In the genomic region with DNA sequence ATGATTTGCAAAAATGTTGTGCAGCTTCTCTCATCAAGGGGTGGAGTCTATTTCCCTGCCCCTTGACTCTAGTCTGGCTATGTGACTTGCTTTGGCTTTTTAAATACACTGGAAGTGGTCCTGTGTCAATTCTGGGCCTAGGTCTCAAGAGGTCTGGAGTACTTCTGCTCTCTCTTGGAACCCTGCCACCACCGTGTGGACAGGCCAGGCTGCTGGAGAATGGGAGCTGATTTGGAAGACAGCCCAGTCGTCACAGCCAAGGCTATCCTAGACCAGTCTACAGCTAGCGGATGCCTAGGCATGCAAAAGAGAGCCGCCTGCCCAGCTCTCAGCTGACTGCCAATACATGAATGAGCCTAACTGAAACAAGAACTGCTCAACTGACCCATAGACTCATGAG, we compare ENCODE assay signal across 9 cellular contexts. TPM values are rescaled to one million over a fixed set of nuclear protein-coding genes. Genes with fewer than 3 reads are reported as not detected.
DNase-seq lines count a peak whose midpoint lies in the region; ATAC-seq and TF ChIP-seq lines count a peak whose summit lies in the region.
"Had no signal": no experiment of that assay in that cellular context is flagged by ENCODE, and none has a peak within 500 bp of the region (broad histone marks: within the 10 kb centered on the region; RNA-seq: fewer than 3 reads in every experiment).

No MANE protein-coding gene starts in this region.

- 24 to 30% methylated on average over 4 of the region's 4 CpGs for WGBS in testis, 2 donors

- no peak overlapping the region for H3K4me3 ChIP-seq in cardiac fibroblast (replicated peaks in 1 of 2; ENCODE audit: low read depth in 2 of 2, low read length in 2 of 2)
- no peak overlapping the region for H3K4me3 ChIP-seq in testis

- intact Hi-C loops in testis (cut with DNase I; ENCODE audit: low total_unique reads) = no loop called here

- no peaks in the 10 kb centered on the region for H3K9me3 ChIP-seq in testis

- no peak for TF ChIP-seq CTCF in cardiac fibroblast (IDR thresholded peaks at IDR 0.05; ENCODE audit: low read depth, low read length)
- TF ChIP-seq CTCF in testis (IDR thresholded peaks at IDR 0.05) = no peak

- ATAC-seq in left lobe of liver (peak; percentile 94), GM18517 (IDR thresholded peaks at IDR 0.05; ENCODE audit: unreplicated experiment) (no peak)

- no peaks in the 10 kb centered on the region for H3K27me3 ChIP-seq in testis

- no peaks in the 10 kb centered on the region for H3K36me3 ChIP-seq in testis (ENCODE audit: low read depth, missing control alignments)

- H3K4me1 ChIP-seq in testis = peaks cover 23% of the 10 kb centered on the region

- peak; percentile 81 for DNase-seq in NCI-H2196 treated with DMSO at 0.1 percent for 48 hours (lab: John Stamatoyannopoulos, UW; ENCODE audit: unreplicated experiment)
- peak; percentile 27 to 87 for DNase-seq in cardiac fibroblast (ENCODE audit: low read depth in 2 of 2)
- DNase-seq in left lobe of liver (ENCODE audit: low spot score) = peak; percentile 96
- peak; percentile 95 for DNase-seq in testis
- no peak for DNase-seq in NAMALWA (ENCODE audit: low spot score)
- DNase-seq in GOT3 (lab: John Stamatoyannopoulos, UW) = no peak
- no peak for DNase-seq in SKM-1 (lab: John Stamatoyannopoulos, UW; ENCODE audit: unreplicated experiment)
- DNase-seq: Kasumi-1 had no signal

- no peak overlapping the region for H3K27ac ChIP-seq in testis

- no peak for TF ChIP-seq POLR2A in testis (IDR thresholded peaks at IDR 0.05)

RNA-seq across cellular contexts. Expression of gene CLINT1, which starts 56.7 kb away (rescaled TPM):
- total RNA-seq in left lobe of liver (45.6 TPM), testis (10 to 100 TPM; 84.9 to 93.7 TPM)
- polyA plus RNA-seq in testis (ENCODE audit: insufficient read depth, low read depth, low replicate concordance) = 45.4 TPM

Comparison
In these comparisons a context has a peak if more than half of its experiments do, and no peak if none do; other contexts are left out.
1. DNase-seq: peak in NCI-H2196 treated with DMSO at 0.1 percent for 48 hours (single experiment), cardiac fibroblast (2 of 2), left lobe of liver (single experiment) and testis (single experiment); none in NAMALWA (single experiment), GOT3 (single experiment) and SKM-1 (single experiment).